In genomic region chr5:56816546-56817081, GRCh38 we compare ENCODE assay signal across 8 cellular contexts. TPM values are rescaled to one million over a fixed set of nuclear protein-coding genes. Genes with fewer than 3 reads are reported as not detected.
DNase-seq lines count a peak whose midpoint lies in the region; ATAC-seq and TF ChIP-seq lines count a peak whose summit lies in the region.

No MANE protein-coding gene starts in this region.

- peak; percentile 52 for DNase-seq in AG10803 (ENCODE audit: low read depth)
- peak; percentile 60 for DNase-seq in NOMO-1 treated with DMSO at 0.1 percent for 48 hours (lab: John Stamatoyannopoulos, UW; ENCODE audit: unreplicated experiment)
- peak; percentile 67 for DNase-seq in activated T-cell treated with anti-CD3 and anti-CD28 coated beads, Interleukin-2, amount 50 U/mL, for 1 hour

- H3K9me3 ChIP-seq in esophagus (ENCODE audit: control insufficient read depth in 2 of 2, insufficient read depth in 1 of 2, low read depth in 1 of 2, low read length in 1 of 2) = no peaks in the 10 kb centered on the region
- no peaks in the 10 kb centered on the region for H3K9me3 ChIP-seq in muscle layer of duodenum (ENCODE audit: control insufficient read depth in 1 of 2, low read length in 2 of 2)
- H3K9me3 ChIP-seq in stomach smooth muscle (ENCODE audit: control insufficient read depth in 2 of 2, low read length in 2 of 2) = no peaks in the 10 kb centered on the region

- 0% methylated on average over 41 to 43 of the region's 43 CpGs for WGBS in esophagus, 2 donors

- H3K4me3 ChIP-seq in AG10803 (ENCODE audit: low read length) (peak overlapping the region; percentile 82), esophagus (ENCODE audit: low read depth in 1 of 2, low read length in 2 of 2) (peak overlapping the region; percentile 81 to 84), muscle layer of duodenum (ENCODE audit: low read depth in 1 of 2, low read length in 2 of 2) (peak overlapping the region; percentile 84 to 94), stomach smooth muscle (ENCODE audit: low read length in 2 of 2) (peak overlapping the region; percentile 84 to 97)

- H3K27ac ChIP-seq in esophagus (ENCODE audit: low read depth in 2 of 2, low read length in 1 of 2) = peak overlapping the region; percentile 96 to 100
- peak overlapping the region; percentile 83 for H3K27ac ChIP-seq in muscle layer of duodenum (ENCODE audit: low read length)
- no peak overlapping the region for H3K27ac ChIP-seq in stomach smooth muscle (ENCODE audit: low read length)

- H3K27me3 ChIP-seq in esophagus (ENCODE audit: control insufficient read depth in 1 of 2, insufficient read depth in 2 of 2, low read length in 2 of 2) (no peaks in the 10 kb centered on the region), muscle layer of duodenum (ENCODE audit: low read depth, low read length) (no peaks in the 10 kb centered on the region), stomach smooth muscle (ENCODE audit: control insufficient read depth in 1 of 2, insufficient read depth in 2 of 2, low read length in 2 of 2) (no peaks in the 10 kb centered on the region)

- peak overlapping the region; percentile 29 to 55 for H3K9ac ChIP-seq in stomach smooth muscle (ENCODE audit: low read length in 2 of 2)

- H3K36me3 ChIP-seq in esophagus (ENCODE audit: control insufficient read depth in 2 of 2, insufficient read depth in 2 of 2, low read length in 1 of 2) (no peaks in the 10 kb centered on the region), muscle layer of duodenum (ENCODE audit: control insufficient read depth in 1 of 2, insufficient read depth in 2 of 2, low read length in 2 of 2) (no peaks in the 10 kb centered on the region), stomach smooth muscle (ENCODE audit: control insufficient read depth in 2 of 2, insufficient read depth in 2 of 2, low read length in 2 of 2) (no peaks in the 10 kb centered on the region)

- ATAC-seq in GM18520 (IDR thresholded peaks at IDR 0.05; ENCODE audit: unreplicated experiment) (peak; percentile 25), HG02981 (IDR thresholded peaks at IDR 0.05; ENCODE audit: unreplicated experiment) (peak; percentile 45)

- H3K4me1 ChIP-seq in esophagus (ENCODE audit: control insufficient read depth in 2 of 2, insufficient read depth in 2 of 2, low read length in 1 of 2) (peaks cover 0 to 3% of the 10 kb centered on the region in 2 donors), muscle layer of duodenum (ENCODE audit: control insufficient read depth in 1 of 2, insufficient read depth in 2 of 2, low read length in 2 of 2) (peaks cover 6 to 9% of the 10 kb centered on the region in 2 donors), stomach smooth muscle (ENCODE audit: control insufficient read depth, insufficient read depth, low read length) (peaks cover 3% of the 10 kb centered on the region)

- no peak for TF ChIP-seq CTCF in AG10803 (conservative IDR thresholded peaks at IDR 0.05; ENCODE audit: low read length)

RNA-seq across cellular contexts. Expression of gene MAP3K1, which starts 1.3 kb away (rescaled TPM):
- polyA plus RNA-seq in esophagus = 10 to 100 TPM in 1 of 2 donors, 1 to 10 TPM in 1; 7.0 to 10.0 TPM
